ENCODE assay signal across 19 cellular contexts in the genomic region with DNA sequence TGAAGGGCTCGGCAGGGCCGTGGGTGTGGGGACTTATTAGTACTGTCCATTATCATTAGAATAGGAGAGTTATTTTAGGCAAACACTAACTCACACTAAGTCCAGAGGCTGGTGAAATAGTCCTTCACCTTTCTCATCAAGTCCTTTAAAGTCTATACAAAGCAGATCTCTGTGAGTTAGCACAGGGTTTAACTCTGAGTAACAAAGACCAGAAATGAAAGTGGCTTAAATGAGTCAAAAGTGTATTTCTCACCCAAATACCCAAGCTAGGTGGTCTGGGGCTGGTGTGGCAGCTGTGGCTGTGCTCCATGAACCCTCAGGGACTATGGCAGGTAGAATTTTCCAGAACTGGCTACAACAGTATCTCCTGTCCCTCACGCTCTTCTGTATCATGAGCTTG.
"Had no signal": no experiment of that assay in that cellular context is flagged by ENCODE, and none has a peak within 500 bp of the region (broad histone marks: within the 10 kb centered on the region; RNA-seq: fewer than 3 reads in every experiment).

No MANE protein-coding gene starts in this region.

- H3K27me3 ChIP-seq: hepatocyte, ovary, right atrium auricular region, tibial artery, upper lobe of left lung, uterus had no signal

- H3K9me3 Mint-ChIP-seq: memory B cell, mesothelial cell of epicardium, natural killer cell had no signal

- H3K4me1 ChIP-seq: left ventricle myocardium inferior, lower lobe of right lung, right atrium auricular region, upper lobe of left lung, uterus had no signal

- H3K4me3 Mint-ChIP-seq: memory B cell, mesothelial cell of epicardium, natural killer cell, neural crest cell had no signal

- H3K79me2 ChIP-seq: hepatocyte had no signal

- DNase-seq: dorsolateral prefrontal cortex; effector CD8-positive, alpha-beta T cell; kidney; left cardiac atrium; left ventricle myocardium inferior; lower lobe of right lung; natural killer cell; ovary; small intestine; stimulated activated CD4-positive, alpha-beta T cell treated with anti-CD3 and anti-CD28 coated beads, Interleukin-12 subunit alpha, Interleukin-12 subunit beta, amount 100 ng/mL, for 4 hours; stimulated activated naive CD4-positive, alpha-beta T cell treated with Interleukin-2 at 50 U/mL for 16 hours; tibial artery; upper lobe of left lung; uterus had no signal

- H3K27ac Mint-ChIP-seq: memory B cell, mesothelial cell of epicardium, natural killer cell had no signal

- H3K4me3 ChIP-seq: dorsolateral prefrontal cortex, hepatocyte, left ventricle myocardium inferior, lower lobe of right lung, ovary, right atrium auricular region, tibial artery, upper lobe of left lung, uterus had no signal

- H3K36me3 Mint-ChIP-seq: memory B cell, mesothelial cell of epicardium, natural killer cell had no signal

- H2AFZ ChIP-seq: hepatocyte had no signal

- ATAC-seq: left cardiac atrium, lower lobe of right lung, natural killer cell had no signal

- H3K36me3 ChIP-seq: left ventricle myocardium inferior, lower lobe of right lung, ovary, right atrium auricular region, tibial artery, upper lobe of left lung, uterus had no signal

- FAIRE-seq: kidney, small intestine had no signal

- H3K9me3 ChIP-seq: left ventricle myocardium inferior, lower lobe of right lung, ovary, right atrium auricular region, uterus had no signal

- H3K4me1 Mint-ChIP-seq: memory B cell, mesothelial cell of epicardium, natural killer cell, neural crest cell had no signal

- H3K4me2 ChIP-seq: hepatocyte had no signal

- H3K27ac ChIP-seq: dorsolateral prefrontal cortex, hepatocyte, left ventricle myocardium inferior, lower lobe of right lung, ovary, right atrium auricular region, tibial artery, upper lobe of left lung, uterus had no signal
